Comparison of ENCODE assay signal across 1 cellular context in genomic region chrX:40580537-40581332, GRCh38.
TF ChIP-seq lines count a peak whose summit lies in the region.

Gene ATP6AP2 (plus strand): TSS chrX:40580970. CDS start chrX:40581066, 96 bp downstream.

TF ChIP-seq in K562, 482 proteins besides CTCF, POLR2A, EP300 and RAD21 (continued from another document):
- TF ChIP-seq MCM3 (IDR thresholded peaks at IDR 0.05) (no peak), ZNF639 (CRISPR knock-in tag; conservative IDR thresholded peaks at IDR 0.05 in 1 of 2, IDR thresholded peaks at IDR 0.05 in 1 of 2) (0 out of 4 replicates have a peak, but pooled peaks of 1 of the 2 experiments have one; percentile 21), SAFB2 (IDR thresholded peaks at IDR 0.05; ENCODE audit: borderline replicate concordance, low read depth, low read length, severe bottlenecking) (no peak), KHSRP (IDR thresholded peaks at IDR 0.05) (peak; percentile 23; the same call in 1 of the 2 replicates), HNRNPL (IDR thresholded peaks at IDR 0.05; ENCODE audit: low read depth, low read length) (no peak), ETV1 (tag; conservative IDR thresholded peaks at IDR 0.05; ENCODE audit: low read depth) (0 out of 2 replicates have a peak, but pooled peaks have one; percentile 11), NEUROD1 (IDR thresholded peaks at IDR 0.05; ENCODE audit: borderline replicate concordance, low read depth, low read length, partially characterized antibody) (peak; percentile 51), NBN (IDR thresholded peaks at IDR 0.05; ENCODE audit: low read depth) (no peak), PYGO2 (tag; IDR thresholded peaks at IDR 0.05) (no peak), TBL1XR1 (IDR thresholded peaks at IDR 0.05; ENCODE audit: low read length in 2 of 2) (peak in 1 of 2 experiments; percentile 14; a peak in 1 of 4 replicates), ZNF174 (CRISPR knock-in tag; IDR thresholded peaks at IDR 0.05) (no peak), GABPB1 (CRISPR knock-in tag; IDR thresholded peaks at IDR 0.05) (peak; percentile 87), ZEB2 (IDR thresholded peaks at IDR 0.05) (no peak), TFAP4 (CRISPR knock-in tag; IDR thresholded peaks at IDR 0.05; ENCODE audit: borderline replicate concordance) (peak; percentile 94), ATF3 (IDR thresholded peaks at IDR 0.05) (0 out of 2 replicates have a peak, but pooled peaks have one; percentile 17), ATF3 (CRISPR knock-in tag; conservative IDR thresholded peaks at IDR 0.05) (no peak), CBX1 (IDR thresholded peaks at IDR 0.05; ENCODE audit: low read depth) (0 out of 2 replicates have a peak, but pooled peaks have one; percentile 18), PKNOX1 (IDR thresholded peaks at IDR 0.05) (peak; percentile 99), ZNF41 (CRISPR knock-in tag; conservative IDR thresholded peaks at IDR 0.05) (no peak), YY1 (IDR thresholded peaks at IDR 0.05; ENCODE audit: borderline replicate concordance in 1 of 3, control insufficient read depth in 1 of 3, extremely low read depth in 1 of 3, insufficient read depth in 3 of 3, insufficient read length in 1 of 3, insufficient replicate concordance in 2 of 3, low read depth in 1 of 3, low read length in 2 of 3) (peak in 1 of 3 experiments; percentile 11), ZNF347 (CRISPR knock-in tag; IDR thresholded peaks at IDR 0.05; ENCODE audit: low read depth) (no peak), ZBTB40 (IDR thresholded peaks at IDR 0.05) (peak; percentile 85), ZBTB40 (CRISPR knock-in tag; IDR thresholded peaks at IDR 0.05) (no peak), HNRNPLL (IDR thresholded peaks at IDR 0.05; ENCODE audit: low read depth, low read length, poor library complexity, severe bottlenecking) (peak; percentile 94), EGR1 (conservative IDR thresholded peaks at IDR 0.05) (no peak), PBX2 (CRISPR knock-in tag; IDR thresholded peaks at IDR 0.05; ENCODE audit: low read depth) (peak; percentile 50; the same call in 1 of the 2 replicates), PBX2 (tag; conservative IDR thresholded peaks at IDR 0.05; ENCODE audit: low read depth) (peak; percentile 94), ZNF197 (CRISPR knock-in tag; IDR thresholded peaks at IDR 0.05; ENCODE audit: low read depth) (no peak)
